20 cellular contexts compared by ENCODE assay signal in genomic region chr9:977361-978116, GRCh38. TPM values are rescaled to one million over a fixed set of nuclear protein-coding genes. Genes with fewer than 3 reads are reported as not detected.
A peak's percentile ranks its signal among the peaks of the same experiment; 100 is the strongest.
DNase-seq lines count a peak whose midpoint lies in the region; ATAC-seq, FAIRE-seq and TF ChIP-seq lines count a peak whose summit lies in the region.
"Had no signal": no experiment of that assay in that cellular context is flagged by ENCODE, and none has a peak within 500 bp of the region (broad histone marks: within the 10 kb centered on the region; RNA-seq: fewer than 3 reads in every experiment).

No MANE protein-coding gene starts in this region.

- TF ChIP-seq CTCF in A549 (IDR thresholded peaks at IDR 0.05) (no peak), endothelial cell (IDR thresholded peaks at IDR 0.05; ENCODE audit: unreplicated experiment) (no peak), neural cell (IDR thresholded peaks at IDR 0.05; ENCODE audit: poor library complexity, severe bottlenecking) (no peak), GM20000 (IDR thresholded peaks at IDR 0.05; ENCODE audit: extremely low read depth, missing control alignments) (no peak)

- TF ChIP-seq POLR2A in A549 (IDR thresholded peaks at IDR 0.05; ENCODE audit: low read length), result no peak

- peak overlapping the region; percentile 87 for H3K4me2 ChIP-seq in A549
- no peak overlapping the region for H3K4me2 ChIP-seq in neural cell (ENCODE audit: low read length)

- no peaks in the 10 kb centered on the region for H3K9me3 Mint-ChIP-seq in endothelial cell (ENCODE audit: unreplicated experiment)
- H3K9me3 Mint-ChIP-seq: stimulated activated naive CD8-positive, alpha-beta T cell treated with anti-CD3 and anti-CD28 coated beads, Interleukin-15, amount 100 ng/mL, for 72 hours had no signal

- H3K36me3 ChIP-seq in HUES6 (ENCODE audit: control insufficient read depth, insufficient read depth, low read length) (no peaks in the 10 kb centered on the region), neural cell (ENCODE audit: insufficient read depth, low read length) (no peaks in the 10 kb centered on the region)
- H3K36me3 ChIP-seq: lower lobe of right lung, MG63, SJSA1 had no signal

- TF ChIP-seq EP300 in A549 (IDR thresholded peaks at IDR 0.05), result no peak
- no peak for TF ChIP-seq EP300 in neural cell (conservative IDR thresholded peaks at IDR 0.05; ENCODE audit: poor library complexity, severe bottlenecking)

- H3K27me3 ChIP-seq in HUES6 (ENCODE audit: control insufficient read depth, insufficient read depth, low read length), result peaks cover 100% of the 10 kb centered on the region
- peaks cover 99% of the 10 kb centered on the region for H3K27me3 ChIP-seq in neural cell (ENCODE audit: insufficient read depth, low read depth, low read length)
- H3K27me3 ChIP-seq: MG63, SJSA1 had no signal

- H3K9me3 ChIP-seq in A549 (no peaks in the 10 kb centered on the region), HUES6 (ENCODE audit: control insufficient read depth, insufficient read depth, low read depth, low read length) (no peaks in the 10 kb centered on the region), neural cell (ENCODE audit: low read length) (no peaks in the 10 kb centered on the region)
- H3K9me3 ChIP-seq: lower lobe of right lung, MG63, SJSA1 had no signal

- peak overlapping the region; percentile 42 for H3K4me3 ChIP-seq in A549
- H3K4me3 ChIP-seq in HUES6 (ENCODE audit: low read depth, low read length), result peak overlapping the region; percentile 59
- peak overlapping the region; percentile 64 for H3K4me3 ChIP-seq in neural cell (ENCODE audit: low read length)
- H3K4me3 ChIP-seq: SJSA1 had no signal

- TF ChIP-seq RAD21 in A549 (conservative IDR thresholded peaks at IDR 0.05 in 1 of 2, IDR thresholded peaks at IDR 0.05 in 1 of 2) (no peak), neural cell (conservative IDR thresholded peaks at IDR 0.05) (no peak)

- peak in 1 of 2 experiments; percentile 27; a peak in 1 of 6 replicates for ATAC-seq in A549
- no peak for ATAC-seq in HG03135 (IDR thresholded peaks at IDR 0.05; ENCODE audit: unreplicated experiment)

- POLR2A ChIA-PET in A549 (lab: Yijun Ruan, JAX), result no interaction called here

- H3K9ac ChIP-seq in HUES6 (ENCODE audit: low read length) (no peak overlapping the region), neural cell (ENCODE audit: low read length) (no peak overlapping the region)

- H3K27me3 Mint-ChIP-seq in endothelial cell (ENCODE audit: unreplicated experiment), result peaks cover 27% of the 10 kb centered on the region

- no peaks in the 10 kb centered on the region for H4K20me1 ChIP-seq in neural cell (ENCODE audit: insufficient read depth)

- WGBS in A549 (ENCODE audit: missing lambda C conversion rate), result 51% methylated on average over 29 of the region's 51 CpGs

- H3K4me3 Mint-ChIP-seq in endothelial cell (ENCODE audit: unreplicated experiment), result no peak overlapping the region
- H3K4me3 Mint-ChIP-seq: HFFc6 had no signal

- FAIRE-seq in A549 (lab: Jason Lieb, UNC), result no peak

- CTCF ChIA-PET in A549 (lab: Yijun Ruan, JAX), result interaction anchor here (0.8 to 2.4 kb wide), 7 partner anchors 20 to 84 kb away, joined by 3 to 10 read pairs (median 5); no protein-coding TSS in a partner anchor

- no peaks in the 10 kb centered on the region for H3F3A ChIP-seq in neural cell (ENCODE audit: insufficient read depth, low read length, poor library complexity, severe bottlenecking)

- H3K9me2 ChIP-seq in neural cell (ENCODE audit: insufficient read depth, low read length), result no peaks in the 10 kb centered on the region

- peaks cover 4% of the 10 kb centered on the region; the same call in 1 of the 3 replicates for H3K4me1 ChIP-seq in A549
- H3K4me1 ChIP-seq in HUES6 (ENCODE audit: control insufficient read depth, insufficient read depth, low read length), result peaks cover 27% of the 10 kb centered on the region
- H3K4me1 ChIP-seq: SJSA1 had no signal

- H3K79me2 ChIP-seq in neural cell (replicated peaks; ENCODE audit: insufficient read depth, low read length), result no peaks in the 10 kb centered on the region

- H3K36me3 Mint-ChIP-seq in endothelial cell (ENCODE audit: low read depth, unreplicated experiment), result no peaks in the 10 kb centered on the region
- H3K36me3 Mint-ChIP-seq: CD4-positive, alpha-beta memory T cell had no signal

- H3K4me1 Mint-ChIP-seq in endothelial cell (ENCODE audit: unreplicated experiment), result peaks cover 52% of the 10 kb centered on the region

- H2AFZ ChIP-seq in neural cell (ENCODE audit: low read depth, low read length), result no peak overlapping the region

- H3K27ac Mint-ChIP-seq in endothelial cell (ENCODE audit: unreplicated experiment), result no peak overlapping the region
- H3K27ac Mint-ChIP-seq: HFFc6; stimulated activated naive CD8-positive, alpha-beta T cell treated with anti-CD3 and anti-CD28 coated beads, Interleukin-15, amount 100 ng/mL, for 72 hours had no signal

- H3K27ac ChIP-seq in A549 (no peak overlapping the region), HUES6 (ENCODE audit: low read depth, low read length) (no peak overlapping the region), neural cell (ENCODE audit: low read length) (no peak overlapping the region)
- H3K27ac ChIP-seq: lower lobe of right lung, SJSA1 had no signal

- DNase-seq in A549 (ENCODE audit: low read depth in 1 of 2, low spot score in 1 of 2), result no peak
- DNase-seq in endothelial cell (ENCODE audit: low spot score), result peak; percentile 37
- DNase-seq in GM20000 (ENCODE audit: low spot score), result no peak
- DNase-seq in stimulated activated CD4-positive, alpha-beta T cell treated with anti-CD3 and anti-CD28 coated beads, Interleukin-1b, Interleukin-23, amount 100 ng/mL, for 48 hours, result no peak
- DNase-seq in NCI-H1694 (lab: John Stamatoyannopoulos, UW), result no peak
- DNase-seq: activated effector memory CD4-positive, alpha-beta T cell treated with anti-CD3 and anti-CD28 coated beads, Interleukin-2, amount 50 U/mL, for 16 hours; CD4-positive, alpha-beta memory T cell; foreskin melanocyte; HFFc6; lower lobe of right lung; naive B cell; T1000 had no signal

TF ChIP-seq in A549, 52 proteins besides CTCF, POLR2A, EP300 and RAD21 (continues in another document):
- no peak for TF ChIP-seq CBX8 (IDR thresholded peaks at IDR 0.05)
- no peak for TF ChIP-seq CEBPB (IDR thresholded peaks at IDR 0.05)
- TF ChIP-seq MYC (IDR thresholded peaks at IDR 0.05; ENCODE audit: borderline replicate concordance, low read length), result no peak
- no peak for TF ChIP-seq RNF2 (IDR thresholded peaks at IDR 0.05; ENCODE audit: borderline replicate concordance, low read depth)
- no peak for TF ChIP-seq TFCP2L1 (CRISPR knock-in tag; IDR thresholded peaks at IDR 0.05)
- no peak for TF ChIP-seq RFX5 (IDR thresholded peaks at IDR 0.05)
- no peak for TF ChIP-seq HMGXB4 (CRISPR knock-in tag; IDR thresholded peaks at IDR 0.05; ENCODE audit: borderline replicate concordance)
- TF ChIP-seq SMC3 (IDR thresholded peaks at IDR 0.05), result no peak
- TF ChIP-seq POLR2AphosphoS2 (conservative IDR thresholded peaks at IDR 0.05; ENCODE audit: low read length), result no peak
- TF ChIP-seq MAFK (IDR thresholded peaks at IDR 0.05; ENCODE audit: partially characterized antibody), result no peak
- TF ChIP-seq EHF (CRISPR knock-in tag; IDR thresholded peaks at IDR 0.05), result no peak

TF ChIP-seq in neural cell, 6 proteins besides CTCF, POLR2A, EP300 and RAD21:
- TF ChIP-seq TAF1 (IDR thresholded peaks at IDR 0.05; ENCODE audit: low read depth), result no peak
- TF ChIP-seq REST (IDR thresholded peaks at IDR 0.05; ENCODE audit: borderline replicate concordance), result no peak
- peak; percentile 15 for TF ChIP-seq POLR2AphosphoS5 (IDR thresholded peaks at IDR 0.05)
- peak; percentile 87 for TF ChIP-seq EZH2 (IDR thresholded peaks at IDR 0.05; ENCODE audit: borderline replicate concordance, insufficient read depth, low read length, poor library complexity, severe bottlenecking)
- TF ChIP-seq MXI1 (conservative IDR thresholded peaks at IDR 0.05; ENCODE audit: poor library complexity, severe bottlenecking), result no peak
- TF ChIP-seq SMC3 (conservative IDR thresholded peaks at IDR 0.05; ENCODE audit: poor library complexity), result no peak

RNA-seq across cellular contexts. Expression of gene DMRT3, which starts 1.1 kb away (rescaled TPM):
- polyA plus RNA-seq in A549 (2011; rRNA removed) (not detected in 2 replicates), A549 (2017; fragmentation: RNase III; extraction: RNeasy Plus Mini Kit Qiagen cat#74134 plus additional on column Dnase treatment) (not detected in 3 replicates), neural cell (not detected in 2 replicates)
- not detected in 2 replicates for polyA plus RNA-seq in A549 (2012; cell fraction: cytosol; rRNA removed)
- not detected in 2 replicates for polyA plus RNA-seq in A549 (2012; cell fraction: nucleus; rRNA removed)
- polyA minus RNA-seq in A549 (2011; rRNA and poly(A)+ RNA removed), result not detected in 2 replicates
- not detected for total RNA-seq in endothelial cell (ENCODE audit: unreplicated experiment)
- not detected in 2 replicates for polyA minus RNA-seq in neural cell
- total RNA-seq: CD4-positive, alpha-beta memory T cell; cerebellum; HFFc6; NCI-H460; SJSA1 had no signal
- polyA plus RNA-seq: CD4-positive, alpha-beta memory T cell had no signal
